29 cellular contexts compared by ENCODE assay signal in the genomic region with DNA sequence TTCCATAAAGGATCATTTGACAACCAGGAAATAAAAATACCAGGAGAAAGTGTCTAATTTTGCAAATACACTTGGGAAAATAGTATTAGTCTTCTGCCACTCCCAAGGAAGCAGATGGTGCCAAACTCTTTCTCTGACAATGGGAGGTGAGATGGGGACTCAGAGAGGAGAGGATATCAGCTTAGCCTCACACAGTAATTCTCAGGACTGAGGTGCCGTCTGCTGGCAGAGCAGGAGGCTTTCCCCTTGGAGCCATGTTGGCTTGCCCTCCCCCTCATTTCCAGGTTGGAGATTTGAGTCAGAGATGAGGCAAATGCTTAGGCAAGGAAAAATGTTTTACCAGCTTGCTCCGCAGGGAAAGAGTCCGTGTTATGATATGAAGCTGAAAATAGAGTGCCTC.
"Had no signal": no experiment of that assay in that cellular context is flagged by ENCODE, and none has a peak within 500 bp of the region (broad histone marks: within the 10 kb centered on the region; RNA-seq: fewer than 3 reads in every experiment).

No MANE protein-coding gene starts in this region.

- H3K4me1 ChIP-seq: ascending aorta, esophagus squamous epithelium, heart left ventricle had no signal

- H3K4me3 ChIP-seq: ascending aorta, coronary artery, dorsolateral prefrontal cortex, esophagus squamous epithelium, heart left ventricle had no signal

- H3K27me3 ChIP-seq: ascending aorta, brain microvascular endothelial cell, dorsolateral prefrontal cortex, esophagus squamous epithelium, heart left ventricle had no signal

- DNase-seq: activated CD4-positive, alpha-beta memory T cell treated with anti-CD3 and anti-CD28 coated beads for 36 hours; activated CD4-positive, alpha-beta T cell treated with anti-CD3 and anti-CD28 coated beads for 36 hours; activated CD4-positive, alpha-beta T cell treated with anti-CD3 and anti-CD28 coated beads, Interleukin-2, amount 10 ng/mL, durations not matched to agents 24 days and 14 days; activated CD4-positive, CD25-positive, alpha-beta regulatory T cell; activated CD4-positive, CD25-positive, alpha-beta regulatory T cell treated with anti-CD3 and anti-CD28 coated beads, Interleukin-2, amount 50 U/mL, for 72 hours; activated CD8-positive, alpha-beta memory T cell treated with anti-CD3 and anti-CD28 coated beads, Interleukin-2, amount 10 ng/mL, durations not matched to agents 7 days and 5 days; activated CD8-positive, alpha-beta memory T cell treated with anti-CD3 and anti-CD28 coated beads, Interleukin-2, amount 50 U/mL, for 4 hours; activated CD8-positive, alpha-beta T cell treated with anti-CD3 and anti-CD28 coated beads, Interleukin-2, amount 10 ng/mL, durations not matched to agents 7 days and 5 days; activated gamma-delta T cell; activated naive CD4-positive, alpha-beta T cell; activated naive CD4-positive, alpha-beta T cell treated with anti-CD3 and anti-CD28 coated beads, Interleukin-2, amount 10 ng/mL, durations not matched to agents 7 days and 5 days; activated naive CD8-positive, alpha-beta T cell treated with anti-CD3 and anti-CD28 coated beads, Interleukin-2, amount 10 ng/mL, durations not matched to agents 7 days and 5 days; activated T-cell treated with anti-CD3 and anti-CD28 coated beads for 4 hours; activated T-cell treated with anti-CD3 and anti-CD28 coated beads, Interleukin-2, amount 50 U/mL, for 24 hours; activated T-cell treated with anti-CD3 and anti-CD28 coated beads, Interleukin-2, amount 50 U/mL, for 72 hours; brain microvascular endothelial cell; dorsolateral prefrontal cortex; effector CD4-positive, alpha-beta T cell; effector memory CD8-positive, alpha-beta T cell; erythroblast; esophagus squamous epithelium; foreskin fibroblast; glutamatergic neuron; heart left ventricle; T-helper 1 cell; T-helper 17 cell; T1000 had no signal

- H3K27ac ChIP-seq: ascending aorta, brain microvascular endothelial cell, coronary artery, dorsolateral prefrontal cortex, esophagus squamous epithelium, heart left ventricle had no signal

- H3K9me3 ChIP-seq: ascending aorta had no signal

- H3K36me3 ChIP-seq: ascending aorta, brain microvascular endothelial cell, esophagus squamous epithelium, heart left ventricle had no signal
